Comparison of ENCODE assay signal across 30 cellular contexts in genomic region chr17:32798938-32799337, GRCh38.
"Had no signal": no experiment of that assay in that cellular context is flagged by ENCODE, and none has a peak within 500 bp of the region (broad histone marks: within the 10 kb centered on the region; RNA-seq: fewer than 3 reads in every experiment).

No MANE protein-coding gene starts in this region.

- H3K9me3 ChIP-seq: heart left ventricle had no signal

- FAIRE-seq: astrocyte, bronchial epithelial cell, colon, frontal cortex had no signal

- H3K27ac Mint-ChIP-seq: activated CD4-positive, alpha-beta memory T cell treated with anti-CD3 and anti-CD28 coated beads for 36 hours; activated CD4-positive, alpha-beta T cell treated with anti-CD3 and anti-CD28 coated beads for 36 hours; activated CD4-positive, alpha-beta T cell treated with anti-CD3 and anti-CD28 coated beads, Interleukin-2, amount 10 ng/mL, durations not matched to agents 24 days and 14 days; activated CD8-positive, alpha-beta memory T cell treated with anti-CD3 and anti-CD28 coated beads, Interleukin-2, amount 10 ng/mL, durations not matched to agents 7 days and 5 days; activated CD8-positive, alpha-beta T cell treated with anti-CD3 and anti-CD28 coated beads, Interleukin-2, amount 10 ng/mL, durations not matched to agents 7 days and 5 days; activated naive CD4-positive, alpha-beta T cell treated with anti-CD3 and anti-CD28 coated beads, Interleukin-2, amount 10 ng/mL, durations not matched to agents 7 days and 5 days; activated naive CD4-positive, alpha-beta T cell treated with anti-CD3 and anti-CD28 coated beads, Interleukin-2, amount 50 U/mL, for 72 hours; activated naive CD8-positive, alpha-beta T cell treated with anti-CD3 and anti-CD28 coated beads, Interleukin-2, amount 10 ng/mL, durations not matched to agents 7 days and 5 days; activated T-cell treated with anti-CD3 and anti-CD28 coated beads, Interleukin-2, amount 50 U/mL, for 24 hours; effector memory CD8-positive, alpha-beta T cell had no signal

- H3K36me3 ChIP-seq: brain microvascular endothelial cell, heart left ventricle had no signal

- ATAC-seq: activated CD4-positive, alpha-beta T cell treated with anti-CD3 and anti-CD28 coated beads for 36 hours; activated CD8-positive, alpha-beta memory T cell treated with anti-CD3 and anti-CD28 coated beads, Interleukin-2, amount 10 ng/mL, durations not matched to agents 7 days and 5 days; activated CD8-positive, alpha-beta T cell treated with anti-CD3 and anti-CD28 coated beads, Interleukin-2, amount 10 ng/mL, durations not matched to agents 7 days and 5 days; activated naive CD4-positive, alpha-beta T cell treated with anti-CD3 and anti-CD28 coated beads, Interleukin-2, amount 50 U/mL, for 72 hours; activated T-cell treated with anti-CD3 and anti-CD28 coated beads, Interleukin-2, amount 50 U/mL, for 72 hours; effector memory CD8-positive, alpha-beta T cell; esophagus mucosa; heart left ventricle had no signal

- H3K27me3 Mint-ChIP-seq: activated CD4-positive, alpha-beta T cell treated with anti-CD3 and anti-CD28 coated beads for 36 hours; activated T-cell treated with anti-CD3 and anti-CD28 coated beads, Interleukin-2, amount 50 U/mL, for 24 hours; central memory CD8-positive, alpha-beta T cell had no signal

- H3K27ac ChIP-seq: brain microvascular endothelial cell, epithelial cell of prostate, heart left ventricle had no signal

- DNase-seq: activated CD4-positive, alpha-beta memory T cell treated with anti-CD3 and anti-CD28 coated beads for 36 hours; activated CD4-positive, alpha-beta T cell treated with anti-CD3 and anti-CD28 coated beads for 36 hours; activated CD4-positive, alpha-beta T cell treated with anti-CD3 and anti-CD28 coated beads, Interleukin-2, amount 10 ng/mL, durations not matched to agents 24 days and 14 days; activated CD4-positive, CD25-positive, alpha-beta regulatory T cell; activated CD4-positive, CD25-positive, alpha-beta regulatory T cell treated with anti-CD3 and anti-CD28 coated beads, Interleukin-2, amount 50 U/mL, for 72 hours; activated CD8-positive, alpha-beta memory T cell treated with anti-CD3 and anti-CD28 coated beads, Interleukin-2, amount 10 ng/mL, durations not matched to agents 7 days and 5 days; activated CD8-positive, alpha-beta memory T cell treated with anti-CD3 and anti-CD28 coated beads, Interleukin-2, amount 50 U/mL, for 48 hours; activated CD8-positive, alpha-beta T cell treated with anti-CD3 and anti-CD28 coated beads, Interleukin-2, amount 10 ng/mL, durations not matched to agents 7 days and 5 days; activated gamma-delta T cell; activated naive CD4-positive, alpha-beta T cell; activated naive CD4-positive, alpha-beta T cell treated with anti-CD3 and anti-CD28 coated beads, Interleukin-2, amount 10 ng/mL, durations not matched to agents 7 days and 5 days; activated naive CD8-positive, alpha-beta T cell treated with anti-CD3 and anti-CD28 coated beads, Interleukin-2, amount 10 ng/mL, durations not matched to agents 7 days and 5 days; activated T-cell treated with anti-CD3 and anti-CD28 coated beads for 4 hours; activated T-cell treated with anti-CD3 and anti-CD28 coated beads, Interleukin-2, amount 50 U/mL, for 24 hours; activated T-cell treated with anti-CD3 and anti-CD28 coated beads, Interleukin-2, amount 50 U/mL, for 72 hours; brain microvascular endothelial cell; effector CD4-positive, alpha-beta T cell; effector memory CD8-positive, alpha-beta T cell; foreskin fibroblast; glutamatergic neuron; heart left ventricle; T-helper 2 cell had no signal

- H3K4me1 Mint-ChIP-seq: activated CD4-positive, alpha-beta T cell treated with anti-CD3 and anti-CD28 coated beads for 36 hours; activated CD4-positive, alpha-beta T cell treated with anti-CD3 and anti-CD28 coated beads, Interleukin-2, amount 10 ng/mL, durations not matched to agents 24 days and 14 days; activated naive CD4-positive, alpha-beta T cell treated with anti-CD3 and anti-CD28 coated beads, Interleukin-2, amount 10 ng/mL, durations not matched to agents 7 days and 5 days; activated naive CD8-positive, alpha-beta T cell treated with anti-CD3 and anti-CD28 coated beads, Interleukin-2, amount 10 ng/mL, durations not matched to agents 7 days and 5 days; central memory CD8-positive, alpha-beta T cell had no signal

- H3K27me3 ChIP-seq: brain microvascular endothelial cell, heart left ventricle had no signal

- H3K4me3 Mint-ChIP-seq: activated CD4-positive, alpha-beta memory T cell treated with anti-CD3 and anti-CD28 coated beads for 36 hours; activated CD4-positive, alpha-beta T cell treated with anti-CD3 and anti-CD28 coated beads for 36 hours; activated CD4-positive, alpha-beta T cell treated with anti-CD3 and anti-CD28 coated beads, Interleukin-2, amount 10 ng/mL, durations not matched to agents 24 days and 14 days; activated CD8-positive, alpha-beta memory T cell treated with anti-CD3 and anti-CD28 coated beads, Interleukin-2, amount 10 ng/mL, durations not matched to agents 7 days and 5 days; activated CD8-positive, alpha-beta T cell treated with anti-CD3 and anti-CD28 coated beads, Interleukin-2, amount 10 ng/mL, durations not matched to agents 7 days and 5 days; activated naive CD4-positive, alpha-beta T cell treated with anti-CD3 and anti-CD28 coated beads, Interleukin-2, amount 10 ng/mL, durations not matched to agents 7 days and 5 days; activated naive CD8-positive, alpha-beta T cell treated with anti-CD3 and anti-CD28 coated beads, Interleukin-2, amount 10 ng/mL, durations not matched to agents 7 days and 5 days; activated T-cell treated with anti-CD3 and anti-CD28 coated beads, Interleukin-2, amount 50 U/mL, for 24 hours; activated T-cell treated with anti-CD3 and anti-CD28 coated beads, Interleukin-2, amount 50 U/mL, for 72 hours; central memory CD8-positive, alpha-beta T cell; effector memory CD8-positive, alpha-beta T cell had no signal

- H3K4me3 ChIP-seq: heart left ventricle had no signal

- H3K9me3 Mint-ChIP-seq: activated CD4-positive, alpha-beta memory T cell treated with anti-CD3 and anti-CD28 coated beads for 36 hours; activated CD4-positive, alpha-beta T cell treated with anti-CD3 and anti-CD28 coated beads, Interleukin-2, amount 10 ng/mL, durations not matched to agents 24 days and 14 days; activated naive CD4-positive, alpha-beta T cell treated with anti-CD3 and anti-CD28 coated beads, Interleukin-2, amount 10 ng/mL, durations not matched to agents 7 days and 5 days; activated naive CD4-positive, alpha-beta T cell treated with anti-CD3 and anti-CD28 coated beads, Interleukin-2, amount 50 U/mL, for 72 hours; activated naive CD8-positive, alpha-beta T cell treated with anti-CD3 and anti-CD28 coated beads, Interleukin-2, amount 10 ng/mL, durations not matched to agents 7 days and 5 days; activated T-cell treated with anti-CD3 and anti-CD28 coated beads, Interleukin-2, amount 50 U/mL, for 24 hours; activated T-cell treated with anti-CD3 and anti-CD28 coated beads, Interleukin-2, amount 50 U/mL, for 72 hours; central memory CD8-positive, alpha-beta T cell; effector memory CD8-positive, alpha-beta T cell had no signal

- H3K36me3 Mint-ChIP-seq: activated CD4-positive, alpha-beta memory T cell treated with anti-CD3 and anti-CD28 coated beads for 36 hours; activated CD8-positive, alpha-beta memory T cell treated with anti-CD3 and anti-CD28 coated beads, Interleukin-2, amount 10 ng/mL, durations not matched to agents 7 days and 5 days; activated naive CD4-positive, alpha-beta T cell treated with anti-CD3 and anti-CD28 coated beads, Interleukin-2, amount 10 ng/mL, durations not matched to agents 7 days and 5 days; activated naive CD4-positive, alpha-beta T cell treated with anti-CD3 and anti-CD28 coated beads, Interleukin-2, amount 50 U/mL, for 72 hours; activated naive CD8-positive, alpha-beta T cell treated with anti-CD3 and anti-CD28 coated beads, Interleukin-2, amount 10 ng/mL, durations not matched to agents 7 days and 5 days had no signal
